ENCODE assay signal across 25 cellular contexts in genomic region chr2:61732787-61733186, GRCh38.
"Had no signal": no experiment of that assay in that cellular context is flagged by ENCODE, and none has a peak within 500 bp of the region (broad histone marks: within the 10 kb centered on the region; RNA-seq: fewer than 3 reads in every experiment).

No MANE protein-coding gene starts in this region.

- H3K27ac ChIP-seq: adrenal gland, VCaP had no signal

- DNase-seq: activated CD4-positive, alpha-beta memory T cell treated with anti-CD3 and anti-CD28 coated beads, Interleukin-2, amount 10 ng/mL, durations not matched to agents 7 days and 5 days; activated CD4-positive, alpha-beta T cell treated with anti-CD3 and anti-CD28 coated beads for 36 hours; activated CD4-positive, alpha-beta T cell treated with anti-CD3 and anti-CD28 coated beads, Interleukin-2, amount 50 U/mL, for 1 hour; activated CD4-positive, CD25-positive, alpha-beta regulatory T cell; activated gamma-delta T cell treated with Interleukin-2 at 50 U/mL for 16 hours; activated naive CD4-positive, alpha-beta T cell treated with anti-CD3 and anti-CD28 coated beads, Interleukin-2, amount 10 ng/mL, durations not matched to agents 7 days and 5 days; activated naive CD8-positive, alpha-beta T cell treated with anti-CD3 and anti-CD28 coated beads, Interleukin-2, amount 10 ng/mL, durations not matched to agents 7 days and 5 days; activated T-cell treated with anti-CD3 and anti-CD28 coated beads for 4 hours; activated T-cell treated with anti-CD3 and anti-CD28 coated beads, Interleukin-2, amount 50 U/mL, for 48 hours; adrenal gland; anterior cingulate cortex; cerebellar nuclear complex; NCI-H1048; NCI-H146; NCI-H187 treated with DMSO at 0.1 percent for 48 hours; NCI-H2081 treated with DMSO at 0.1 percent for 48 hours; NCI-H446; NCI-H524; PC-3; SHP77 treated with DMSO at 0.1 percent for 48 hours; T1000 had no signal

- H3K36me3 ChIP-seq: adrenal gland had no signal

- ATAC-seq: activated CD4-positive, alpha-beta T cell treated with anti-CD3 and anti-CD28 coated beads for 36 hours; activated T-helper 17 cell treated with anti-CD3 and anti-CD28 coated beads, Interleukin-2, amount 50 U/mL, for 72 hours; PC-3 had no signal

- H3K4me1 ChIP-seq: adrenal gland had no signal

- H3K27me3 ChIP-seq: adrenal gland had no signal

- H3K9me3 ChIP-seq: adrenal gland had no signal

- H3K4me3 ChIP-seq: adrenal gland had no signal

- FAIRE-seq: colon, RCC 7860 had no signal
